Comparison of ENCODE assay signal across 10 cellular contexts in genomic region chr4:94507708-94508107, GRCh38. TPM values are rescaled to one million over a fixed set of nuclear protein-coding genes. Genes with fewer than 3 reads are reported as not detected.
DNase-seq lines count a peak whose midpoint lies in the region; ATAC-seq and TF ChIP-seq lines count a peak whose summit lies in the region.
"Had no signal": no experiment of that assay in that cellular context is flagged by ENCODE, and none has a peak within 500 bp of the region (broad histone marks: within the 10 kb centered on the region; RNA-seq: fewer than 3 reads in every experiment).

No MANE protein-coding gene starts in this region.

- ATAC-seq in HG03060 (IDR thresholded peaks at IDR 0.05; ENCODE audit: low read depth, unreplicated experiment): peak; percentile 61

- TF ChIP-seq CTCF in cardiac fibroblast (IDR thresholded peaks at IDR 0.05; ENCODE audit: low read depth, low read length) (no peak), GM10266 (IDR thresholded peaks at IDR 0.05; ENCODE audit: control insufficient read depth, insufficient read depth, low read depth, missing control alignments) (no peak)

- no peak overlapping the region for H3K4me3 ChIP-seq in cardiac fibroblast (replicated peaks in 1 of 2; ENCODE audit: low read depth in 2 of 2, low read length in 2 of 2)

- peak; percentile 77 for DNase-seq in AG08395 (ENCODE audit: low spot score)
- DNase-seq in cardiac fibroblast (ENCODE audit: low read depth in 2 of 2): peak; percentile 95
- DNase-seq in lung microvascular endothelial cell (ENCODE audit: low read depth in 2 of 2): peak; percentile 16 to 67
- no peak for DNase-seq in T-helper 9 cell
- no peak for DNase-seq in GM10266 (ENCODE audit: extremely low spot score)
- no peak for DNase-seq in NCI-H524 (lab: John Stamatoyannopoulos, UW)
- DNase-seq in NOMO-1 (lab: John Stamatoyannopoulos, UW; ENCODE audit: unreplicated experiment in 2 of 2): no peak
- DNase-seq: activated CD8-positive, alpha-beta memory T cell treated with anti-CD3 and anti-CD28 coated beads for 24 hours; stimulated activated naive B cell treated with anti-CD40 and anti-IgM and Interleukin-4, amounts not matched to agents 10 μg/mL and 1 μg/mL and 100 μg/mL, for 72 hours had no signal

RNA-seq across cellular contexts. Expression of gene PDLIM5, which starts 56.0 kb away (rescaled TPM):
- 68.9 and 70.8 TPM in 2 replicates for total RNA-seq in lung microvascular endothelial cell

Comparison
In these comparisons a context has a peak if more than half of its experiments do, and no peak if none do; other contexts are left out.
1. DNase-seq: peak in AG08395 (single experiment), cardiac fibroblast (2 of 2) and lung microvascular endothelial cell (2 of 2); none in T-helper 9 cell (single experiment), GM10266 (single experiment), NCI-H524 (0 of 2) and NOMO-1 (0 of 2).